Comparison of ENCODE assay signal across 11 cellular contexts in genomic region chr1:25277295-25277694, GRCh38. TPM values are rescaled to one million over a fixed set of nuclear protein-coding genes. Genes with fewer than 3 reads are reported as not detected.
"Had no signal": no experiment of that assay in that cellular context is flagged by ENCODE, and none has a peak within 500 bp of the region (broad histone marks: within the 10 kb centered on the region; RNA-seq: fewer than 3 reads in every experiment).

No MANE protein-coding gene starts in this region.

RNA-seq across cellular contexts. Expression of gene RHD, which starts 5.0 kb away (rescaled TPM):
- total RNA-seq: activated B cell treated with CpG ODN at 0.5 μM for 24 hours; activated CD4-positive, alpha-beta memory T cell treated with anti-CD3 and anti-CD28 coated beads for 36 hours; activated CD4-positive, alpha-beta memory T cell treated with anti-CD3 and anti-CD28 coated beads, Interleukin-2, amount 10 ng/mL, durations not matched to agents 7 days and 5 days; activated CD4-positive, alpha-beta T cell treated with anti-CD3 and anti-CD28 coated beads, Interleukin-2, amount 10 ng/mL, durations not matched to agents 24 days and 14 days; activated CD4-positive, alpha-beta T cell treated with anti-CD3 and anti-CD28 coated beads, Interleukin-2, amount 10 ng/mL, durations not matched to agents 7 days and 5 days; activated CD8-positive, alpha-beta memory T cell treated with anti-CD3 and anti-CD28 coated beads for 36 hours; activated CD8-positive, alpha-beta memory T cell treated with anti-CD3 and anti-CD28 coated beads, Interleukin-2, amount 10 ng/mL, durations not matched to agents 7 days and 5 days; activated CD8-positive, alpha-beta T cell treated with anti-CD3 and anti-CD28 coated beads for 36 hours; T-helper 1 cell treated with Interleukin-12 subunit alpha and Interleukin-12 subunit beta and Interleukin-4 antibody, amounts not matched to agents 30 ng/mL and 1 ng/mL, for 36 hours; T-helper 2 cell treated with Interferon-gamma antibody and Interleukin-4, amounts not matched to agents 100 ng/mL and 5 ng/mL, for 36 hours; WTC11 had no signal
